ENCODE assay signal across 23 cellular contexts in genomic region chr14:87184180-87184579, GRCh38.
DNase-seq lines count a peak whose midpoint lies in the region; ATAC-seq, FAIRE-seq and TF ChIP-seq lines count a peak whose summit lies in the region.
"Had no signal": no experiment of that assay in that cellular context is flagged by ENCODE, and none has a peak within 500 bp of the region (broad histone marks: within the 10 kb centered on the region; RNA-seq: fewer than 3 reads in every experiment).

No MANE protein-coding gene starts in this region.

- in situ Hi-C loops in HepG2 (cut with HindIII; ENCODE audit: extremely low pct_ligation_motif_present, low pct_unique_long_range_greater_than_20kb), result no loop called here
- in situ Hi-C loops in K562 (cut with MboI), result no loop called here

- H3K9me3 ChIP-seq in HepG2 (ENCODE audit: low read length), result no peaks in the 10 kb centered on the region
- H3K9me3 ChIP-seq in right lobe of liver, result no peaks in the 10 kb centered on the region
- H3K9me3 ChIP-seq in K562 (replicated peaks; ENCODE audit: control insufficient read depth, insufficient read depth, low read depth, low read length), result no peaks in the 10 kb centered on the region
- H3K9me3 ChIP-seq: BE2C, BLaER1 had no signal

- TF ChIP-seq POLR2A in HepG2 (IDR thresholded peaks at IDR 0.05; ENCODE audit: insufficient read depth in 1 of 2, low read depth in 2 of 2, low read length in 2 of 2) (no peak), right lobe of liver (IDR thresholded peaks at IDR 0.05) (no peak), K562 (conservative IDR thresholded peaks at IDR 0.05) (no peak)

- intact Hi-C loops in HepG2 (cut with micrococcal nuclease; ENCODE audit: unreplicated experiment) (no loop called here), right lobe of liver (cut with DNase I) (no loop called here), K562 (cut with micrococcal nuclease) (no loop called here)

- H3K4me3 ChIP-seq in HepG2 (replicated peaks in 1 of 3; ENCODE audit: insufficient read depth in 1 of 3, low read depth in 2 of 3, low read length in 3 of 3), result no peak overlapping the region
- H3K4me3 ChIP-seq in right lobe of liver, result no peak overlapping the region
- no peak overlapping the region for H3K4me3 ChIP-seq in K562
- H3K4me3 ChIP-seq: BLaER1, GM12878 had no signal

- H3K9me1 ChIP-seq in K562 (ENCODE audit: control insufficient read depth, insufficient read depth, low read length), result no peaks in the 10 kb centered on the region

- ATAC-seq in HepG2 (no peak), right lobe of liver (no peak), K562 (no peak)
- ATAC-seq: GM12878 had no signal

- H3K4me1 ChIP-seq in HepG2 (ENCODE audit: insufficient read depth, low read length) (no peaks in the 10 kb centered on the region), right lobe of liver (no peaks in the 10 kb centered on the region), K562 (replicated peaks in 1 of 2; ENCODE audit: control insufficient read depth in 2 of 2, insufficient read depth in 2 of 2, low read length in 2 of 2) (no peaks in the 10 kb centered on the region)
- H3K4me1 ChIP-seq: BE2C, BLaER1 had no signal

- TF ChIP-seq EP300 in HepG2 (IDR thresholded peaks at IDR 0.05; ENCODE audit: low read depth in 2 of 2, low read length in 2 of 2), result no peak
- TF ChIP-seq EP300 in HepG2 (CRISPR knock-in tag; IDR thresholded peaks at IDR 0.05; ENCODE audit: borderline replicate concordance), result no peak
- TF ChIP-seq EP300 in K562 (IDR thresholded peaks at IDR 0.05; ENCODE audit: low read length), result no peak

- H3K4me2 ChIP-seq in HepG2 (ENCODE audit: low read depth, low read length), result no peak overlapping the region
- no peak overlapping the region for H3K4me2 ChIP-seq in K562 (ENCODE audit: insufficient read depth, low read length)
- H3K4me2 ChIP-seq: BLaER1 had no signal

- no peak overlapping the region for H3K9ac ChIP-seq in HepG2 (ENCODE audit: insufficient read depth, low read depth, low read length)
- no peak overlapping the region for H3K9ac ChIP-seq in K562 (ENCODE audit: insufficient read depth in 1 of 2, low read depth in 2 of 2, low read length in 2 of 2)
- H3K9ac ChIP-seq: BLaER1 had no signal

- BruUV-seq in HepG2 (replicated peaks; lab: Mats Ljungman, UMichigan), result no TSS peak
- no TSS peak for BruUV-seq in K562 (replicated peaks; lab: Mats Ljungman, UMichigan)

- no peak for TF ChIP-seq RAD21 in HepG2 (CRISPR knock-in tag; IDR thresholded peaks at IDR 0.05)
- TF ChIP-seq RAD21 in K562 (CRISPR knock-in tag; conservative IDR thresholded peaks at IDR 0.05 in 1 of 2, IDR thresholded peaks at IDR 0.05 in 1 of 2), result no peak

- WGBS in HepG2 (ENCODE audit: low lambda C conversion rate), result 5% methylated on average over 4 of the region's 4 CpGs
- WGBS in right lobe of liver (ENCODE audit: insufficient coverage, low coverage, low lambda C conversion rate, missing lambda C conversion rate), result 40% methylated on average over 4 of the region's 4 CpGs
- WGBS in K562 (ENCODE audit: insufficient coverage, low coverage, missing lambda C conversion rate), result 4% methylated on average over 4 of the region's 4 CpGs

- H4K20me1 ChIP-seq in HepG2 (ENCODE audit: insufficient read depth, low read length), result no peaks in the 10 kb centered on the region
- H4K20me1 ChIP-seq in K562 (replicated peaks; ENCODE audit: control insufficient read depth, insufficient read depth, low read length), result no peaks in the 10 kb centered on the region
- H4K20me1 ChIP-seq: BLaER1 had no signal

- no peaks in the 10 kb centered on the region for H3K27me3 ChIP-seq in HepG2 (ENCODE audit: control insufficient read depth in 1 of 2, insufficient read depth in 2 of 2, low read length in 2 of 2)
- no peaks in the 10 kb centered on the region for H3K27me3 ChIP-seq in right lobe of liver
- H3K27me3 ChIP-seq in K562 (ENCODE audit: control insufficient read depth in 2 of 2, insufficient read depth in 2 of 2, low read length in 2 of 2), result no peaks in the 10 kb centered on the region
- H3K27me3 ChIP-seq: BE2C, BLaER1 had no signal

- POLR2A ChIA-PET in HepG2 (lab: Yijun Ruan, JAX), result no interaction called here
- POLR2A ChIA-PET in K562 (lab: Yijun Ruan, JAX), result no interaction called here

- H3K79me2 ChIP-seq in HepG2 (ENCODE audit: insufficient read depth, low read length), result no peaks in the 10 kb centered on the region
- no peaks in the 10 kb centered on the region for H3K79me2 ChIP-seq in K562 (ENCODE audit: control insufficient read depth, insufficient read depth, low read length)

- no peak overlapping the region for H2AFZ ChIP-seq in HepG2 (ENCODE audit: low read length)
- no peak overlapping the region for H2AFZ ChIP-seq in K562 (ENCODE audit: low read depth, low read length)

- H3K36me3 ChIP-seq in HepG2 (replicated peaks in 1 of 2; ENCODE audit: control insufficient read depth in 1 of 2, insufficient read depth in 2 of 2, low read length in 2 of 2) (no peaks in the 10 kb centered on the region), right lobe of liver (no peaks in the 10 kb centered on the region), K562 (ENCODE audit: control insufficient read depth, insufficient read depth, low read length) (no peaks in the 10 kb centered on the region)
- H3K36me3 ChIP-seq: BE2C, BLaER1 had no signal

- no peak overlapping the region for H3K27ac ChIP-seq in HepG2 (ENCODE audit: extremely low read length, insufficient read depth, low read length)
- no peak overlapping the region for H3K27ac ChIP-seq in right lobe of liver
- no peak overlapping the region for H3K27ac ChIP-seq in K562 (ENCODE audit: extremely low read depth, low read depth, low read length)
- H3K27ac ChIP-seq: 22Rv1, BLaER1 had no signal

- TF ChIP-seq CTCF in HepG2 (CRISPR knock-in tag; IDR thresholded peaks at IDR 0.05) (no peak), right lobe of liver (IDR thresholded peaks at IDR 0.05) (no peak), K562 (IDR thresholded peaks at IDR 0.05 in 2 of 3, conservative IDR thresholded peaks at IDR 0.05 in 1 of 3; ENCODE audit: insufficient read depth in 2 of 3, low read depth in 1 of 3, low read length in 3 of 3) (no peak)

- DNase-seq in HepG2 (ENCODE audit: low spot score) (no peak), right lobe of liver (no peak), K562 (ENCODE audit: extremely low read depth in 1 of 4, low spot score in 3 of 4) (no peak), foreskin melanocyte (no peak)
- no peak for DNase-seq in activated CD4-positive, alpha-beta T cell treated with anti-CD3 and anti-CD28 coated beads for 1 hour
- DNase-seq: ACHN; BE2C; C1 segment of cervical spinal cord; CD4-positive, alpha-beta memory T cell; CD4-positive, CD25-positive, alpha-beta regulatory T cell; CD8-positive, alpha-beta memory T cell; COR-L47; DMS 273 treated with DMSO at 0.1 percent for 48 hours; DMS153; DMS79; DND-41; EL; GDM1 had no signal

- FAIRE-seq in HepG2 (lab: Jason Lieb, UNC) (no peak), K562 (lab: Jason Lieb, UNC) (no peak)
- FAIRE-seq: GM12878, GM12892, GM18507 had no signal

- CTCF ChIA-PET in HepG2 (lab: Yijun Ruan, JAX; ENCODE audit: low intra/inter-chr PET ratio, low total read pairs), result no interaction called here
- CTCF ChIA-PET in K562 (lab: Yijun Ruan, JAX; ENCODE audit: low intra/inter-chr PET ratio), result no interaction called here

TF ChIP-seq in HepG2, 621 proteins besides CTCF, POLR2A, EP300 and RAD21:
- TF ChIP-seq ZC3H4 (CRISPR knock-in tag; IDR thresholded peaks at IDR 0.05; ENCODE audit: borderline replicate concordance), result no peak
- peak; percentile 87 for TF ChIP-seq MAFF (IDR thresholded peaks at IDR 0.05; ENCODE audit: low read depth, low read length)
- peak; percentile 85 to 92 for TF ChIP-seq MAFK (conservative IDR thresholded peaks at IDR 0.05 in 1 of 2, IDR thresholded peaks at IDR 0.05 in 1 of 2; ENCODE audit: low read length in 2 of 2)

TF ChIP-seq in K562, 482 proteins besides CTCF, POLR2A, EP300 and RAD21:
- no peak for TF ChIP-seq CBX8 (IDR thresholded peaks at IDR 0.05; ENCODE audit: borderline replicate concordance, extremely low read depth, low read depth, low read length, poor library complexity, severe bottlenecking)
- 0 out of 2 replicates have a peak, but pooled peaks have one; percentile 30 for TF ChIP-seq MAFF (IDR thresholded peaks at IDR 0.05; ENCODE audit: low read length)
- TF ChIP-seq E2F4 (CRISPR knock-in tag; IDR thresholded peaks at IDR 0.05; ENCODE audit: low read depth), result no peak
- peak; percentile 26; the same call in 1 of the 2 replicates for TF ChIP-seq ZNF316 (IDR thresholded peaks at IDR 0.05)

Comparison
In these comparisons a context has a peak if more than half of its experiments do, and no peak if none do; other contexts are left out.
1. Of the 241 proteins assayed by ChIP-seq in both HepG2 and K562: peak only in HepG2: MAFK; only in K562: none; in both: MAFF; in neither: 239.